8 cellular contexts compared by ENCODE assay signal in genomic region chr4:105471566-105472176, GRCh38. TPM values are rescaled to one million over a fixed set of nuclear protein-coding genes. Genes with fewer than 3 reads are reported as not detected.
DNase-seq lines count a peak whose midpoint lies in the region; ATAC-seq and TF ChIP-seq lines count a peak whose summit lies in the region.

No MANE protein-coding gene starts in this region.

- H3K4me1 ChIP-seq in right lobe of liver = peaks cover 2 to 29% (median 6%) of the 10 kb centered on the region in 4 donors

- peaks cover 29% of the 10 kb centered on the region for H3K4me1 Mint-ChIP-seq in activated CD4-positive, alpha-beta T cell treated with anti-CD3 and anti-CD28 coated beads, Interleukin-2, amount 10 ng/mL, durations not matched to agents 24 days and 14 days

- H3K36me3 Mint-ChIP-seq in activated CD4-positive, alpha-beta T cell treated with anti-CD3 and anti-CD28 coated beads, Interleukin-2, amount 10 ng/mL, durations not matched to agents 24 days and 14 days (ENCODE audit: low read depth) = peaks cover 32% of the 10 kb centered on the region

- intact Hi-C loops in activated CD4-positive, alpha-beta T cell treated with anti-CD3 and anti-CD28 coated beads, Interleukin-2, amount 10 ng/mL, durations not matched to agents 24 days and 14 days (cut with micrococcal nuclease) = loop anchor here (1.0 to 5.0 kb wide), 6 partner anchors 18 to 846 kb away; partner anchors contain the start of genes AIMP1, GSTCD, INTS12 and TBCK
- intact Hi-C loops in right lobe of liver (cut with DNase I) = loop anchor here in 1 of 2 donors (5.0 kb wide), 1 partner anchor 324 kb away; the partner anchor contains the start of gene TET2

- peak; percentile 70 for DNase-seq in AG08395 (ENCODE audit: low spot score)
- peak; percentile 31 for DNase-seq in NCI-H2227 treated with DMSO at 0.1 percent for 48 hours (lab: John Stamatoyannopoulos, UW)
- peak; percentile 92 for DNase-seq in activated CD4-positive, alpha-beta T cell treated with anti-CD3 and anti-CD28 coated beads, Interleukin-2, amount 10 ng/mL, durations not matched to agents 24 days and 14 days
- peak; percentile 90 for DNase-seq in dermis blood vessel endothelial cell
- peak; percentile 43 to 75 (median 51) for DNase-seq in right lobe of liver
- peak; percentile 19 to 39 (median 39) for DNase-seq in stimulated activated CD4-positive, alpha-beta T cell treated with anti-CD3 and anti-CD28 coated beads, TNF-alpha, amount 100 ng/mL, for 1 hour (ENCODE audit: low read depth in 3 of 3, low spot score in 1 of 3)

- no peak overlapping the region for H3K27ac ChIP-seq in right lobe of liver

- H3K27me3 Mint-ChIP-seq in activated CD4-positive, alpha-beta T cell treated with anti-CD3 and anti-CD28 coated beads, Interleukin-2, amount 10 ng/mL, durations not matched to agents 24 days and 14 days = peaks cover 5% of the 10 kb centered on the region

- no peaks in the 10 kb centered on the region for H3K36me3 ChIP-seq in right lobe of liver

- ATAC-seq in GM18520 (IDR thresholded peaks at IDR 0.05; ENCODE audit: unreplicated experiment) (peak; percentile 31), HG03175 (IDR thresholded peaks at IDR 0.05; ENCODE audit: unreplicated experiment) (peak; percentile 38), right lobe of liver (peak; percentile 43 to 61 (median 58))

- TF ChIP-seq CTCF in right lobe of liver (IDR thresholded peaks at IDR 0.05) = peak; percentile 68 to 78 (median 71)

- H3K9me3 ChIP-seq in right lobe of liver = no peaks in the 10 kb centered on the region

- no peak overlapping the region for H3K4me3 ChIP-seq in right lobe of liver

- H3K27ac Mint-ChIP-seq in activated CD4-positive, alpha-beta T cell treated with anti-CD3 and anti-CD28 coated beads, Interleukin-2, amount 10 ng/mL, durations not matched to agents 24 days and 14 days = peak overlapping the region; percentile 7

- H3K4me3 Mint-ChIP-seq in activated CD4-positive, alpha-beta T cell treated with anti-CD3 and anti-CD28 coated beads, Interleukin-2, amount 10 ng/mL, durations not matched to agents 24 days and 14 days = peak overlapping the region; percentile 72

- 10% methylated on average over 10 of the region's 10 CpGs for WGBS in right lobe of liver (ENCODE audit: insufficient coverage, low coverage, low lambda C conversion rate, missing lambda C conversion rate)

- H3K9me3 Mint-ChIP-seq in activated CD4-positive, alpha-beta T cell treated with anti-CD3 and anti-CD28 coated beads, Interleukin-2, amount 10 ng/mL, durations not matched to agents 24 days and 14 days = no peaks in the 10 kb centered on the region

- no peaks in the 10 kb centered on the region for H3K27me3 ChIP-seq in right lobe of liver

- TF ChIP-seq POLR2A in right lobe of liver (IDR thresholded peaks at IDR 0.05) = no peak

RNA-seq across cellular contexts. Expression of gene PPA2, which starts 2.2 kb away (rescaled TPM):
- 65.2 and 69.3 TPM in 2 replicates for total RNA-seq in activated CD4-positive, alpha-beta T cell treated with anti-CD3 and anti-CD28 coated beads, Interleukin-2, amount 10 ng/mL, durations not matched to agents 24 days and 14 days
- total RNA-seq in dermis blood vessel endothelial cell (67.1 and 86.4 TPM in 2 replicates), right lobe of liver (10 to 100 TPM; 45.9 to 78.3 (median 65.1) TPM)

Comparison
In these comparisons a context has a peak if more than half of its experiments do, and no peak if none do; other contexts are left out.
1. DNase-seq: peak in every context shown above with its lines; median percentile 92 in activated CD4-positive, alpha-beta T cell treated with anti-CD3 and anti-CD28 coated beads, Interleukin-2, amount 10 ng/mL, durations not matched to agents 24 days and 14 days; 90 in dermis blood vessel endothelial cell; 70 in AG08395; 51 in right lobe of liver; 39 in stimulated activated CD4-positive, alpha-beta T cell treated with anti-CD3 and anti-CD28 coated beads, TNF-alpha, amount 100 ng/mL, for 1 hour; 31 in NCI-H2227 treated with DMSO at 0.1 percent for 48 hours.